In the genomic region with DNA sequence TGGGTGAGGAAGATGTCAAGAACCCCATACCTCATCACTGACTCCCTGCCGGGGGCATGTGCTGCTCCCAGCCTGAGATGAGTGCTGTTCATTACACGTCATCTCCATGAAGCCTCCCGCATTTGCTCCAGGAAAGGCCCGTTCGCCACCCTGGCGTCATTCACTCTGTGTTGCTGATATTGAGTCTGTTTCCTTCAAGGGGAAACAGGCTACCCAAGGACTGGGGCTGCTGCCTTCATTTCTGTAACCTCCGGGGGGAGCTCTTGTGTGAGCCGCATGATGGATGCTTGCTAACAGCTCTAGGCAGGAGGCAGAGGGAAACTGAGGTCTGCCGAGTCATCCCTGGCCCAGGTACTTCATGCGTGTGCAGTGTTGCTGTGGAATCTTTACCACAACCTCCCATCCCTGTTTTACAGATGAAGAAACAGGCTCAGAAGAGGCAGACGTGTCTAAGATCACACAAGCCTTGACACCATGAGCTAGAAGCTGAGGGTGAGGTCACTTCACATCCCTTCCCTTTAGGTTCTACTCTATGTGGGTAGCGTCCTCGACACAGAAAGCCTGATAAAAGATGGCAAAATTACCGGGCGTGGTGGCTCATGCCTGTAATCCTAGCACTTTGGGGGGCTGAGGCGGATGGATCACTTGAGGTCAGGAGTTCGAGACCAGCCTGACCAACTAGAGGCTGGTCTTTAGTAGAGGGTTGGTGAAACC, we compare ENCODE assay signal across 9 cellular contexts. TPM values are rescaled to one million over a fixed set of nuclear protein-coding genes. Genes with fewer than 3 reads are reported as not detected.
DNase-seq lines count a peak whose midpoint lies in the region; FAIRE-seq and TF ChIP-seq lines count a peak whose summit lies in the region.
"Had no signal": no experiment of that assay in that cellular context is flagged by ENCODE, and none has a peak within 500 bp of the region (broad histone marks: within the 10 kb centered on the region; RNA-seq: fewer than 3 reads in every experiment).

No MANE protein-coding gene starts in this region.

- H3K9me3 Mint-ChIP-seq in astrocyte (ENCODE audit: unreplicated experiment) (no peaks in the 10 kb centered on the region), nephron progenitor cell (no peaks in the 10 kb centered on the region)

- peak overlapping the region; percentile 44 for H3K4me2 ChIP-seq in astrocyte (ENCODE audit: low read length)

- DNase-seq in D341Med (ENCODE audit: low spot score) (peak; percentile 25), LNCaP clone FGC (ENCODE audit: low read depth) (no peak), astrocyte (ENCODE audit: low read depth) (no peak), nephron progenitor cell (no peak), urothelium cell line (ENCODE audit: low spot score) (no peak), iPS-NIHi11 (ENCODE audit: low spot score) (no peak)
- DNase-seq in NK-92 treated with Interleukin-12 subunit alpha and Interleukin-12 subunit beta, amount 100 ng/mL, for 24 hours (lab: John Stamatoyannopoulos, UW) = no peak
- no peak for DNase-seq in effector CD4-positive, alpha-beta T cell

- H3K9me3 ChIP-seq in astrocyte (ENCODE audit: insufficient read depth, low read depth, low read length) = no peaks in the 10 kb centered on the region

- H3K36me3 Mint-ChIP-seq in astrocyte (ENCODE audit: low read depth, unreplicated experiment) (peaks cover 2% of the 10 kb centered on the region), nephron progenitor cell (ENCODE audit: low read depth) (no peaks in the 10 kb centered on the region)

- H3K36me3 ChIP-seq in astrocyte (ENCODE audit: insufficient read depth, low read length) = no peaks in the 10 kb centered on the region

- TF ChIP-seq CTCF in LNCaP clone FGC (IDR thresholded peaks at IDR 0.05; ENCODE audit: control insufficient read depth, extremely low read depth, insufficient read depth) = peak; percentile 17; the same call in 1 of the 2 replicates
- peak; percentile 15 for TF ChIP-seq CTCF in astrocyte (IDR thresholded peaks at IDR 0.05; ENCODE audit: insufficient read depth, low read depth, low read length)
- TF ChIP-seq CTCF in nephron progenitor cell (IDR thresholded peaks at IDR 0.05) = no peak

- no peak overlapping the region for H3K27ac ChIP-seq in astrocyte (ENCODE audit: low read depth, low read length)

- H3K4me3 Mint-ChIP-seq in astrocyte (ENCODE audit: unreplicated experiment) (peak overlapping the region; percentile 50), nephron progenitor cell (peak overlapping the region; percentile 59)

- H3K79me2 ChIP-seq in astrocyte (ENCODE audit: insufficient read depth, low read length) = peaks cover 48% of the 10 kb centered on the region

- peaks cover 51% of the 10 kb centered on the region for H4K20me1 ChIP-seq in astrocyte (ENCODE audit: insufficient read depth, low read length)

- peaks cover 63% of the 10 kb centered on the region for H3K4me1 ChIP-seq in astrocyte (ENCODE audit: insufficient read depth, low read length)

- H3K4me1 Mint-ChIP-seq in astrocyte (ENCODE audit: low read depth, unreplicated experiment) (peaks cover 41% of the 10 kb centered on the region), nephron progenitor cell (peaks cover 78% of the 10 kb centered on the region)

- no peak overlapping the region for H2AFZ ChIP-seq in astrocyte (ENCODE audit: low read depth, low read length)

- H3K9ac ChIP-seq in astrocyte (ENCODE audit: low read length) = no peak overlapping the region

- FAIRE-seq in astrocyte (lab: Jason Lieb, UNC) (no peak), urothelium cell line (lab: Jason Lieb, UNC) (no peak)

- H3K27me3 ChIP-seq in astrocyte (ENCODE audit: insufficient read depth, low read length) = no peaks in the 10 kb centered on the region

- H3K27me3 Mint-ChIP-seq in astrocyte (ENCODE audit: low read depth, unreplicated experiment) (no peaks in the 10 kb centered on the region), nephron progenitor cell (ENCODE audit: low read depth, poor library complexity) (no peaks in the 10 kb centered on the region)

- H3K27ac Mint-ChIP-seq in astrocyte (ENCODE audit: unreplicated experiment) = peak overlapping the region; percentile 62
- H3K27ac Mint-ChIP-seq in nephron progenitor cell = peak overlapping the region; percentile 54

- no peak overlapping the region for H3K4me3 ChIP-seq in LNCaP clone FGC (ENCODE audit: low read depth, low read length)
- H3K4me3 ChIP-seq in astrocyte (ENCODE audit: insufficient read depth, low read depth, low read length) = no peak overlapping the region

RNA-seq across cellular contexts. Expression of a gene that starts 3.5 kb away (rescaled TPM):
- total RNA-seq in astrocyte = 11.5 and 12.1 TPM in 2 replicates

RNA-seq across cellular contexts. Expression of a gene that starts 13.2 kb away (rescaled TPM):
- total RNA-seq in astrocyte = 0.50 and 0.84 TPM in 2 replicates

RNA-seq across cellular contexts. Expression of a gene that starts 16.2 kb away (rescaled TPM):
- 124 and 134 TPM in 2 replicates for total RNA-seq in astrocyte

RNA-seq across cellular contexts. Expression of a gene that starts 27.2 kb away (rescaled TPM):
- total RNA-seq in astrocyte = not detected in 2 replicates

RNA-seq across cellular contexts. Expression of a gene that starts 27.6 kb away (rescaled TPM):
- total RNA-seq in astrocyte = not detected in 2 replicates
- total RNA-seq: renal cortical epithelial cell had no signal
